6 cellular contexts compared by ENCODE assay signal in genomic region chr11:62671272-62671603, GRCh38. TPM values are rescaled to one million over a fixed set of nuclear protein-coding genes. Genes with fewer than 3 reads are reported as not detected.
DNase-seq lines count a peak whose midpoint lies in the region; ATAC-seq lines count a peak whose summit lies in the region.

No MANE protein-coding gene starts in this region.

- H3K27me3 Mint-ChIP-seq in activated CD4-positive, alpha-beta T cell treated with anti-CD3 and anti-CD28 coated beads, Interleukin-2, amount 10 ng/mL, durations not matched to agents 24 days and 14 days: no peaks in the 10 kb centered on the region

- peak overlapping the region; percentile 98 for H3K9ac ChIP-seq in mesenchymal stem cell (ENCODE audit: low read length)

- H3K4me1 Mint-ChIP-seq in activated CD4-positive, alpha-beta T cell treated with anti-CD3 and anti-CD28 coated beads, Interleukin-2, amount 10 ng/mL, durations not matched to agents 24 days and 14 days: peaks cover 41% of the 10 kb centered on the region

- H3K4me2 ChIP-seq in mesenchymal stem cell (ENCODE audit: low read length, poor library complexity, severe bottlenecking): peak overlapping the region; percentile 85

- peaks cover 56% of the 10 kb centered on the region for H3K36me3 Mint-ChIP-seq in activated CD4-positive, alpha-beta T cell treated with anti-CD3 and anti-CD28 coated beads, Interleukin-2, amount 10 ng/mL, durations not matched to agents 24 days and 14 days (ENCODE audit: low read depth)

- H2BK5ac ChIP-seq in mesenchymal stem cell (ENCODE audit: low read depth, low read length, poor library complexity, severe bottlenecking): no peak overlapping the region

- H2BK120ac ChIP-seq in mesenchymal stem cell (ENCODE audit: low read depth, low read length): peak overlapping the region; percentile 89

- H3K27ac ChIP-seq in mesenchymal stem cell (ENCODE audit: low read length, poor library complexity, severe bottlenecking): peak overlapping the region; percentile 98

- peaks cover 6% of the 10 kb centered on the region for H3K79me1 ChIP-seq in mesenchymal stem cell (replicated peaks; ENCODE audit: low read length, poor library complexity, severe bottlenecking)

- H3K4me3 ChIP-seq in mesenchymal stem cell (ENCODE audit: insufficient read depth in 1 of 2, low read depth in 1 of 2, low read length in 2 of 2): peak overlapping the region; percentile 75 to 94

- H3K14ac ChIP-seq in mesenchymal stem cell (ENCODE audit: low read length in 2 of 2): peak overlapping the region in 1 of 2 experiments; percentile 39

- peaks cover 11 to 39% of the 10 kb centered on the region in 2 experiments for H3K36me3 ChIP-seq in mesenchymal stem cell (ENCODE audit: control insufficient read depth in 1 of 2, insufficient read depth in 2 of 2, low read depth in 1 of 2, low read length in 2 of 2)

- H4K91ac ChIP-seq in mesenchymal stem cell (ENCODE audit: low read length): peak overlapping the region; percentile 95

- peak overlapping the region; percentile 72 for H2AFZ ChIP-seq in mesenchymal stem cell (ENCODE audit: low read depth, low read length)

- H3K4ac ChIP-seq in mesenchymal stem cell (ENCODE audit: low read depth in 1 of 2, low read length in 2 of 2): peak overlapping the region; percentile 94 to 97

- H2BK15ac ChIP-seq in mesenchymal stem cell (ENCODE audit: low read depth, poor library complexity, severe bottlenecking): no peak overlapping the region

- intact Hi-C loops in activated CD4-positive, alpha-beta T cell treated with anti-CD3 and anti-CD28 coated beads, Interleukin-2, amount 10 ng/mL, durations not matched to agents 24 days and 14 days (cut with micrococcal nuclease): loop anchor here (1.0 to 10.0 kb wide), 6 partner anchors 8 to 1244 kb away; partner anchors contain the start of genes CPSF7, HNRNPUL2, INTS5 and SLC3A2

- peak overlapping the region; percentile 99 for H4K8ac ChIP-seq in mesenchymal stem cell (ENCODE audit: low read length)

- H3K27ac Mint-ChIP-seq in activated CD4-positive, alpha-beta T cell treated with anti-CD3 and anti-CD28 coated beads, Interleukin-2, amount 10 ng/mL, durations not matched to agents 24 days and 14 days: peak overlapping the region; percentile 92

- peak overlapping the region in 1 of 2 experiments; percentile 23 for H3K23ac ChIP-seq in mesenchymal stem cell (ENCODE audit: low read length in 2 of 2)

- H3K4me1 ChIP-seq in mesenchymal stem cell (ENCODE audit: control insufficient read depth, insufficient read depth, low read depth, low read length): peaks cover 15% of the 10 kb centered on the region

- H3K18ac ChIP-seq in mesenchymal stem cell (ENCODE audit: low read depth in 1 of 2, low read length in 2 of 2): peak overlapping the region; percentile 42 to 88

- peak overlapping the region; percentile 88 for H3K4me3 Mint-ChIP-seq in activated CD4-positive, alpha-beta T cell treated with anti-CD3 and anti-CD28 coated beads, Interleukin-2, amount 10 ng/mL, durations not matched to agents 24 days and 14 days

- no peak overlapping the region for H2BK12ac ChIP-seq in mesenchymal stem cell (ENCODE audit: low read length in 2 of 2)

- H2AK5ac ChIP-seq in mesenchymal stem cell (ENCODE audit: low read length, severe bottlenecking): peak overlapping the region; percentile 39

- no peaks in the 10 kb centered on the region for H3K9me3 ChIP-seq in mesenchymal stem cell (ENCODE audit: control insufficient read depth, low read length)

- ATAC-seq in GM19397 (IDR thresholded peaks at IDR 0.05; ENCODE audit: unreplicated experiment): no peak

- H3K27me3 ChIP-seq in mesenchymal stem cell (ENCODE audit: control insufficient read depth in 1 of 2, insufficient read depth in 1 of 2, low read length in 2 of 2): no peaks in the 10 kb centered on the region

- DNase-seq in activated CD4-positive, alpha-beta T cell treated with anti-CD3 and anti-CD28 coated beads, Interleukin-2, amount 10 ng/mL, durations not matched to agents 24 days and 14 days: no peak
- DNase-seq in activated CD4-positive, alpha-beta T cell treated with anti-CD3 and anti-CD28 coated beads for 48 hours: no peak
- peak; percentile 24 for DNase-seq in activated T-helper 9 cell treated with anti-CD3 and anti-CD28 coated beads, Interleukin-2, amount 50 U/mL, for 16 hours (ENCODE audit: low read depth)
- DNase-seq in mesenchymal stem cell (no peak), NCI-H345 treated with DMSO at 0.1 percent for 48 hours (lab: John Stamatoyannopoulos, UW; ENCODE audit: unreplicated experiment) (no peak)

- H3K9me3 Mint-ChIP-seq in activated CD4-positive, alpha-beta T cell treated with anti-CD3 and anti-CD28 coated beads, Interleukin-2, amount 10 ng/mL, durations not matched to agents 24 days and 14 days: no peaks in the 10 kb centered on the region

- WGBS in mesenchymal stem cell: 2% methylated on average over 17 of the region's 17 CpGs

RNA-seq across cellular contexts. Expression of gene UQCC3, which starts 0.2 kb away (rescaled TPM):
- total RNA-seq in activated CD4-positive, alpha-beta T cell treated with anti-CD3 and anti-CD28 coated beads, Interleukin-2, amount 10 ng/mL, durations not matched to agents 24 days and 14 days: 8.6 and 9.4 TPM in 2 replicates
- polyA plus RNA-seq in mesenchymal stem cell (2013, experiment 1 of 2): 6.9 TPM
- 7.1 TPM for polyA plus RNA-seq in mesenchymal stem cell (2013, experiment 2 of 2)

RNA-seq across cellular contexts. Expression of gene LBHD1, which starts 0.8 kb away (rescaled TPM):
- 21.5 and 23.0 TPM in 2 replicates for total RNA-seq in activated CD4-positive, alpha-beta T cell treated with anti-CD3 and anti-CD28 coated beads, Interleukin-2, amount 10 ng/mL, durations not matched to agents 24 days and 14 days
- 5.4 TPM for polyA plus RNA-seq in mesenchymal stem cell (2013, experiment 1 of 2)
- 4.7 TPM for polyA plus RNA-seq in mesenchymal stem cell (2013, experiment 2 of 2)

RNA-seq across cellular contexts. Expression of gene CSKMT, which starts 6.1 kb away (rescaled TPM):
- total RNA-seq in activated CD4-positive, alpha-beta T cell treated with anti-CD3 and anti-CD28 coated beads, Interleukin-2, amount 10 ng/mL, durations not matched to agents 24 days and 14 days: 59.5 and 60.9 TPM in 2 replicates
- polyA plus RNA-seq in mesenchymal stem cell (2013, experiment 1 of 2): 7.8 TPM
- polyA plus RNA-seq in mesenchymal stem cell (2013, experiment 2 of 2): 6.6 TPM

RNA-seq across cellular contexts. Expression of gene C11orf98, which starts 6.2 kb away (rescaled TPM):
- 143 and 147 TPM in 2 replicates for total RNA-seq in activated CD4-positive, alpha-beta T cell treated with anti-CD3 and anti-CD28 coated beads, Interleukin-2, amount 10 ng/mL, durations not matched to agents 24 days and 14 days
- polyA plus RNA-seq in mesenchymal stem cell (2013, experiment 1 of 2): 104 TPM
- 108 TPM for polyA plus RNA-seq in mesenchymal stem cell (2013, experiment 2 of 2)

RNA-seq across cellular contexts. Expression of gene UBXN1, which starts 7.6 kb away (rescaled TPM):
- 118 and 121 TPM in 2 replicates for total RNA-seq in activated CD4-positive, alpha-beta T cell treated with anti-CD3 and anti-CD28 coated beads, Interleukin-2, amount 10 ng/mL, durations not matched to agents 24 days and 14 days
- 117 TPM for polyA plus RNA-seq in mesenchymal stem cell (2013, experiment 1 of 2)
- polyA plus RNA-seq in mesenchymal stem cell (2013, experiment 2 of 2): 110 TPM
